Comparison of ENCODE assay signal across 8 cellular contexts in genomic region chr3:158659454-158660237, GRCh38. TPM values are rescaled to one million over a fixed set of nuclear protein-coding genes. Genes with fewer than 3 reads are reported as not detected.
DNase-seq lines count a peak whose midpoint lies in the region; ATAC-seq and TF ChIP-seq lines count a peak whose summit lies in the region.

No MANE protein-coding gene starts in this region.

- peaks cover 49% of the 10 kb centered on the region for H3K36me3 ChIP-seq in WERI-Rb-1

- in situ Hi-C loops in GM13976 (cut with MboI; ENCODE audit: low sequenced_read_pairs, unreplicated experiment), result no loop called here

- peak; percentile 55 for DNase-seq in AG04450 (ENCODE audit: low read depth, low spot score)
- peak; percentile 52 for DNase-seq in GM13976 (ENCODE audit: low spot score)
- peak; percentile 11 for DNase-seq in NCI-H1417 treated with DMSO at 0.1 percent for 48 hours (lab: John Stamatoyannopoulos, UW)
- DNase-seq in WERI-Rb-1, result peak; percentile 41
- peak; percentile 48 for DNase-seq in ecto neural progenitor cell (ENCODE audit: low spot score)
- peak; percentile 73 for DNase-seq in medulla oblongata (ENCODE audit: extremely low spot score)
- peak; percentile 52 for DNase-seq in stimulated activated naive CD8-positive, alpha-beta T cell treated with anti-CD3 and anti-CD28 coated beads, Interleukin-15, Interleukin-2, amounts not matched to agents 100 U/mL and 50 U/mL, for 24 hours

- TF ChIP-seq CTCF in AG04450 (IDR thresholded peaks at IDR 0.05; ENCODE audit: low read depth, low read length) (peak; percentile 76), GM13976 (IDR thresholded peaks at IDR 0.05; ENCODE audit: borderline replicate concordance, control extremely low read depth, extremely low read depth, insufficient read depth, missing control alignments) (peak; percentile 46), WERI-Rb-1 (IDR thresholded peaks at IDR 0.05; ENCODE audit: low read depth, low read length) (peak; percentile 69)

- POLR2A ChIA-PET in AG04450 (lab: Yijun Ruan, JAX), result interaction anchor here (0.5 to 1.3 kb wide), 3 partner anchors 15 to 130 kb away, joined by 3 to 10 read pairs (median 8); no protein-coding TSS in a partner anchor

- H3K9me3 ChIP-seq in AG04450 (ENCODE audit: control insufficient read depth, insufficient read depth, low read length) (no peaks in the 10 kb centered on the region), WERI-Rb-1 (ENCODE audit: severe bottlenecking) (no peaks in the 10 kb centered on the region)

- peak; percentile 92 for ATAC-seq in HG02798 (IDR thresholded peaks at IDR 0.05; ENCODE audit: poor library complexity, unreplicated experiment)
- peak; percentile 77 for ATAC-seq in stimulated activated naive CD8-positive, alpha-beta T cell treated with anti-CD3 and anti-CD28 coated beads, Interleukin-15, Interleukin-2, amounts not matched to agents 100 U/mL and 50 U/mL, for 24 hours

- CTCF ChIA-PET in AG04450 (lab: Charles Lee), result interaction anchor here (0.7 to 6.5 kb wide), 48 partner anchors 8 to 1056 kb away, joined by 3 to 268 read pairs (median 5); partner anchors contain the start of genes GFM1, LXN, MFSD1 and MLF1

- H3K27ac ChIP-seq in AG04450 (ENCODE audit: low read depth, low read length) (no peak overlapping the region), WERI-Rb-1 (no peak overlapping the region)

- H3K4me3 ChIP-seq in AG04450 (ENCODE audit: low read depth, low read length), result no peak overlapping the region
- no peak overlapping the region for H3K4me3 ChIP-seq in WERI-Rb-1 (ENCODE audit: low read depth, low read length)

- no peaks in the 10 kb centered on the region for H3K27me3 ChIP-seq in AG04450 (ENCODE audit: control insufficient read depth, insufficient read depth, low read length)
- H3K27me3 ChIP-seq in WERI-Rb-1 (ENCODE audit: insufficient read depth, low read depth, severe bottlenecking), result no peaks in the 10 kb centered on the region

RNA-seq across cellular contexts. Expression of gene LXN, which starts 12.8 kb away (rescaled TPM):
- 281 and 347 TPM in 2 replicates for polyA plus RNA-seq in AG04450 (2011; rRNA removed)
- polyA minus RNA-seq in AG04450 (2011; rRNA and poly(A)+ RNA removed), result 79.3 and 86.4 TPM in 2 replicates

RNA-seq across cellular contexts. Expression of gene GFM1, which starts 15.3 kb away (rescaled TPM):
- polyA plus RNA-seq in AG04450 (2011; rRNA removed), result 18.9 and 22.2 TPM in 2 replicates
- polyA minus RNA-seq in AG04450 (2011; rRNA and poly(A)+ RNA removed), result 23.9 and 36.8 TPM in 2 replicates

Comparison
In these comparisons a context has a peak if more than half of its experiments do, and no peak if none do; other contexts are left out.
1. DNase-seq: peak in every context shown above with its lines; median percentile 73 in medulla oblongata; 55 in AG04450; 52 in GM13976; 52 in stimulated activated naive CD8-positive, alpha-beta T cell treated with anti-CD3 and anti-CD28 coated beads, Interleukin-15, Interleukin-2, amounts not matched to agents 100 U/mL and 50 U/mL, for 24 hours; 48 in ecto neural progenitor cell; 41 in WERI-Rb-1; 11 in NCI-H1417 treated with DMSO at 0.1 percent for 48 hours.